In genomic region chr7:12228024-12228423, GRCh38 we compare ENCODE assay signal across 20 cellular contexts. TPM values are rescaled to one million over a fixed set of nuclear protein-coding genes. Genes with fewer than 3 reads are reported as not detected.
A peak's percentile ranks its signal among the peaks of the same experiment; 100 is the strongest.
DNase-seq lines count a peak whose midpoint lies in the region; ATAC-seq, FAIRE-seq and TF ChIP-seq lines count a peak whose summit lies in the region.
"Had no signal": no experiment of that assay in that cellular context is flagged by ENCODE, and none has a peak within 500 bp of the region (broad histone marks: within the 10 kb centered on the region; RNA-seq: fewer than 3 reads in every experiment).

No MANE protein-coding gene starts in this region.

- no peaks in the 10 kb centered on the region for H4K20me1 ChIP-seq in HepG2 (ENCODE audit: insufficient read depth, low read length)
- no peaks in the 10 kb centered on the region for H4K20me1 ChIP-seq in GM12878 (ENCODE audit: control insufficient read depth, insufficient read depth)

- ATAC-seq in HepG2 (no peak), right lobe of liver (no peak), GM12878 (no peak), pancreas (no peak), HG03432 (IDR thresholded peaks at IDR 0.05; ENCODE audit: unreplicated experiment) (no peak), HG03196 (IDR thresholded peaks at IDR 0.05; ENCODE audit: unreplicated experiment) (no peak)
- ATAC-seq: GM23338 had no signal

- H3K4me3 ChIP-seq in HepG2 (replicated peaks in 1 of 3; ENCODE audit: insufficient read depth in 1 of 3, low read depth in 2 of 3, low read length in 3 of 3) (no peak overlapping the region), right lobe of liver (no peak overlapping the region), GM12878 (no peak overlapping the region), pancreas (no peak overlapping the region), testis (no peak overlapping the region)
- H3K4me3 ChIP-seq: GM23338 had no signal

- no peak for TF ChIP-seq RAD21 in HepG2 (CRISPR knock-in tag; IDR thresholded peaks at IDR 0.05)
- no peak for TF ChIP-seq RAD21 in GM12878 (IDR thresholded peaks at IDR 0.05; ENCODE audit: insufficient read depth, low read depth, low read length)

- TF ChIP-seq CTCF in HepG2 (CRISPR knock-in tag; IDR thresholded peaks at IDR 0.05): no peak
- TF ChIP-seq CTCF in right lobe of liver (IDR thresholded peaks at IDR 0.05): no peak
- no peak for TF ChIP-seq CTCF in GM12878 (IDR thresholded peaks at IDR 0.05 in 2 of 3, conservative IDR thresholded peaks at IDR 0.05 in 1 of 3; ENCODE audit: control insufficient read depth in 2 of 3, extremely low read depth in 1 of 3, insufficient read depth in 1 of 3, low read depth in 3 of 3, low read length in 3 of 3)
- TF ChIP-seq CTCF in pancreas (IDR thresholded peaks at IDR 0.05): no peak
- no peak for TF ChIP-seq CTCF in testis (IDR thresholded peaks at IDR 0.05)

- POLR2A ChIA-PET in HepG2 (lab: Yijun Ruan, JAX) (no interaction called here), GM12878 (lab: Charles Lee) (no interaction called here)

- H3K4me2 ChIP-seq in HepG2 (ENCODE audit: low read depth, low read length) (no peak overlapping the region), GM12878 (ENCODE audit: control insufficient read depth, insufficient read depth) (no peak overlapping the region)
- H3K4me2 ChIP-seq: GM23338, KMS-11 had no signal

- DNase-seq in HepG2 (ENCODE audit: low spot score): no peak
- no peak for DNase-seq in right lobe of liver
- DNase-seq in GM12878 (ENCODE audit: low read depth, low spot score): no peak
- DNase-seq in pancreas: no peak
- DNase-seq in testis: no peak
- DNase-seq: ACHN; BE2C; C1 segment of cervical spinal cord; CD4-positive, CD25-positive, alpha-beta regulatory T cell; CD8-positive, alpha-beta memory T cell; COR-L47; DMS 273 treated with DMSO at 0.1 percent for 48 hours; GDM1; HCEC 1CT had no signal

- no peak for FAIRE-seq in HepG2 (lab: Jason Lieb, UNC)
- FAIRE-seq in GM12878 (lab: Jason Lieb, UNC): peak; percentile 35
- FAIRE-seq in pancreas (lab: Jason Lieb, UNC): peak; percentile 86
- FAIRE-seq: HTR-8/SVneo had no signal

- RAD21 ChIA-PET in GM12878 (lab: Charles Lee; ENCODE audit: unreplicated experiment): no interaction called here

- in situ Hi-C loops in HepG2 (cut with HindIII; ENCODE audit: extremely low pct_ligation_motif_present, low pct_unique_long_range_greater_than_20kb) (no loop called here), GM12878 (cut with MboI) (no loop called here)

- TF ChIP-seq EP300 in HepG2 (IDR thresholded peaks at IDR 0.05; ENCODE audit: low read depth in 2 of 2, low read length in 2 of 2) (no peak), HepG2 (CRISPR knock-in tag; IDR thresholded peaks at IDR 0.05; ENCODE audit: borderline replicate concordance) (no peak), GM12878 (IDR thresholded peaks at IDR 0.05; ENCODE audit: borderline replicate concordance in 1 of 2, control insufficient read depth in 1 of 2, low read depth in 2 of 2, low read length in 2 of 2) (no peak)

- H3K36me3 ChIP-seq in HepG2 (replicated peaks in 1 of 2; ENCODE audit: control insufficient read depth in 1 of 2, insufficient read depth in 2 of 2, low read length in 2 of 2) (peaks cover 0 to 5% of the 10 kb centered on the region in 2 experiments; a peak in 2 of 5 replicates), right lobe of liver (peaks cover 0 to 29% (median 0%) of the 10 kb centered on the region in 4 donors), GM12878 (ENCODE audit: control insufficient read depth in 2 of 2, insufficient read depth in 2 of 2, low read length in 1 of 2) (no peaks in the 10 kb centered on the region), pancreas (peaks cover 0 to 9% (median 3%) of the 10 kb centered on the region in 3 donors), testis (ENCODE audit: low read depth, missing control alignments) (no peaks in the 10 kb centered on the region)

- BruUV-seq in HepG2 (replicated peaks; lab: Mats Ljungman, UMichigan) (no TSS peak), GM12878 (replicated peaks; lab: Mats Ljungman, UMichigan) (no TSS peak)

- H3K79me2 ChIP-seq in HepG2 (ENCODE audit: insufficient read depth, low read length) (no peaks in the 10 kb centered on the region), GM12878 (ENCODE audit: control insufficient read depth, insufficient read depth, low read length) (no peaks in the 10 kb centered on the region)

- H3K27ac ChIP-seq in HepG2 (ENCODE audit: extremely low read length, insufficient read depth, low read length) (no peak overlapping the region), right lobe of liver (no peak overlapping the region), GM12878 (ENCODE audit: control insufficient read depth, insufficient read depth) (no peak overlapping the region), pancreas (no peak overlapping the region), testis (no peak overlapping the region)
- H3K27ac ChIP-seq: 22Rv1, KMS-11 had no signal

- no peak for TF ChIP-seq POLR2A in HepG2 (IDR thresholded peaks at IDR 0.05; ENCODE audit: insufficient read depth in 1 of 2, low read depth in 2 of 2, low read length in 2 of 2)
- no peak for TF ChIP-seq POLR2A in right lobe of liver (IDR thresholded peaks at IDR 0.05)
- no peak for TF ChIP-seq POLR2A in GM12878 (IDR thresholded peaks at IDR 0.05; ENCODE audit: low read depth, low read length)
- no peak for TF ChIP-seq POLR2A in testis (IDR thresholded peaks at IDR 0.05)

- no peak overlapping the region for H3K9ac ChIP-seq in HepG2 (ENCODE audit: insufficient read depth, low read depth, low read length)
- H3K9ac ChIP-seq in GM12878 (ENCODE audit: control insufficient read depth, insufficient read depth, low read length): no peak overlapping the region
- H3K9ac ChIP-seq: KMS-11 had no signal

- CTCF ChIA-PET in HepG2 (lab: Yijun Ruan, JAX; ENCODE audit: low intra/inter-chr PET ratio, low total read pairs) (no interaction called here), GM12878 (lab: Yijun Ruan, JAX) (no interaction called here)

- no peaks in the 10 kb centered on the region for H3K9me3 ChIP-seq in HepG2 (ENCODE audit: low read length)
- H3K9me3 ChIP-seq in right lobe of liver: no peaks in the 10 kb centered on the region
- no peaks in the 10 kb centered on the region; the same call in 2 of the 3 replicates for H3K9me3 ChIP-seq in GM12878 (replicated peaks; ENCODE audit: control insufficient read depth, insufficient read depth, low read length)
- no peaks in the 10 kb centered on the region for H3K9me3 ChIP-seq in pancreas
- no peaks in the 10 kb centered on the region for H3K9me3 ChIP-seq in testis
- H3K9me3 ChIP-seq: BE2C had no signal

- H3K27me3 ChIP-seq in HepG2 (ENCODE audit: control insufficient read depth in 1 of 2, insufficient read depth in 2 of 2, low read length in 2 of 2): no peaks in the 10 kb centered on the region
- H3K27me3 ChIP-seq in right lobe of liver: no peaks in the 10 kb centered on the region
- H3K27me3 ChIP-seq in GM12878 (replicated peaks in 1 of 2; ENCODE audit: control insufficient read depth in 2 of 2, insufficient read depth in 2 of 2, low read length in 1 of 2): no peaks in the 10 kb centered on the region
- H3K27me3 ChIP-seq in pancreas: no peaks in the 10 kb centered on the region
- H3K27me3 ChIP-seq in testis: no peaks in the 10 kb centered on the region
- H3K27me3 ChIP-seq: BE2C had no signal

- H3K4me1 ChIP-seq in HepG2 (ENCODE audit: insufficient read depth, low read length) (no peaks in the 10 kb centered on the region), right lobe of liver (no peaks in the 10 kb centered on the region), GM12878 (ENCODE audit: control insufficient read depth, insufficient read depth, low read length) (no peaks in the 10 kb centered on the region), pancreas (no peaks in the 10 kb centered on the region), testis (no peaks in the 10 kb centered on the region)
- H3K4me1 ChIP-seq: BE2C had no signal

- SMC1A ChIA-PET in GM12878 (lab: Charles Lee; ENCODE audit: uncharacterized antibody, unreplicated experiment): interaction anchor here (0.7 kb wide), 1 partner anchor 209 kb away, joined by 3 read pairs; no protein-coding TSS in a partner anchor

- no peak overlapping the region for H2AFZ ChIP-seq in HepG2 (ENCODE audit: low read length)
- H2AFZ ChIP-seq in GM12878 (ENCODE audit: control insufficient read depth, low read depth, low read length): no peak overlapping the region
- H2AFZ ChIP-seq: GM23338 had no signal

- intact Hi-C loops in HepG2 (cut with micrococcal nuclease; ENCODE audit: unreplicated experiment) (no loop called here), right lobe of liver (cut with DNase I) (no loop called here), GM12878 (cut with micrococcal nuclease; ENCODE audit: unreplicated experiment) (no loop called here), pancreas (cut with DNase I) (no loop called here), testis (cut with DNase I; ENCODE audit: low total_unique reads) (no loop called here)

RNA-seq across cellular contexts. Expression of gene TMEM106B, which starts 16.9 kb away (rescaled TPM):
- total RNA-seq in HepG2 (2016; rRNA removed; fragmentation: Illumina TruSeq; extraction: Trizol): 23.4 and 25.1 TPM in 2 replicates
- 3.8 and 6.2 TPM in 2 replicates for total RNA-seq in HepG2 (2016; cell fraction: cytosol; rRNA removed; fragmentation: Illumina TruSeq; extraction: Trizol; ENCODE audit: low read depth)
- 18.5 and 22.2 TPM in 2 replicates for total RNA-seq in HepG2 (2016; cell fraction: insoluble cytoplasmic fraction; rRNA removed; fragmentation: Illumina TruSeq; extraction: Trizol)
- 11.9 and 12.5 TPM in 2 replicates for total RNA-seq in HepG2 (2016; cell fraction: membrane; rRNA removed; fragmentation: Illumina TruSeq; extraction: Trizol)
- 29.5 and 37.2 TPM in 2 replicates for total RNA-seq in HepG2 (2016; cell fraction: nucleus; rRNA removed; fragmentation: Illumina TruSeq; extraction: Trizol)
- 16.8 and 17.7 TPM in 2 replicates for polyA plus RNA-seq in HepG2 (2011; rRNA removed)
- 8.2 and 15.0 TPM in 2 replicates for polyA plus RNA-seq in HepG2 (2011; cell fraction: cytosol; rRNA removed)
- 3.3 and 6.7 TPM in 2 replicates for polyA plus RNA-seq in HepG2 (2011; cell fraction: nucleus; rRNA removed)
- polyA plus RNA-seq in HepG2 (2012): 22.8 and 23.5 TPM in 2 replicates
- polyA plus RNA-seq in HepG2 (2016; cell fraction: cytosol; fragmentation: Illumina TruSeq; extraction: Trizol; ENCODE audit: low read depth): 2.4 and 3.9 TPM in 2 replicates
- polyA plus RNA-seq in HepG2 (2016; cell fraction: insoluble cytoplasmic fraction; fragmentation: Illumina TruSeq; extraction: Trizol; ENCODE audit: low read depth): 14.7 and 17.8 TPM in 2 replicates
- polyA plus RNA-seq in HepG2 (2016; cell fraction: membrane; fragmentation: Illumina TruSeq; extraction: Trizol; ENCODE audit: low read depth): 4.8 and 5.6 TPM in 2 replicates
- 24.5 and 24.8 TPM in 2 replicates for polyA plus RNA-seq in HepG2 (2016; cell fraction: nucleus; fragmentation: Illumina TruSeq; extraction: Trizol; ENCODE audit: insufficient read depth, low read depth)
- 6.9 and 7.6 TPM in 2 replicates for polyA minus RNA-seq in HepG2 (2011; rRNA and poly(A)+ RNA removed; ENCODE audit: low replicate concordance)
- polyA minus RNA-seq in HepG2 (2011; cell fraction: cytosol; rRNA and poly(A)+ RNA removed): 19.3 and 25.8 TPM in 2 replicates
- 23.4 and 29.3 TPM in 2 replicates for polyA minus RNA-seq in HepG2 (2011; cell fraction: nucleus; rRNA and poly(A)+ RNA removed)
- total RNA-seq in right lobe of liver: 10 to 100 TPM; 26.9 to 64.5 (median 31.7) TPM
- 29.7 and 32.0 TPM in 2 replicates for total RNA-seq in GM12878 (2013; cell fraction: nucleolus; rRNA removed)
- 12.4 and 16.8 TPM in 2 replicates for total RNA-seq in GM12878 (2014; rRNA removed)
- 13.3 and 13.4 TPM in 2 replicates for total RNA-seq in GM12878 (2014; rRNA removed; fragmentation: Illumina TruSeq; extraction: Trizol)
- total RNA-seq in GM12878 (2021): 12.1 and 14.4 TPM in 2 replicates
- polyA plus RNA-seq in GM12878 (2011; ENCODE audit: low read depth): 2.5 TPM
- polyA plus RNA-seq in GM12878 (2011; rRNA removed): 21.2 and 35.6 TPM in 2 replicates
- 6.8 and 7.6 TPM in 2 replicates for polyA plus RNA-seq in GM12878 (2011; cell fraction: cytosol; rRNA removed)
- polyA plus RNA-seq in GM12878 (2011; cell fraction: nucleus; rRNA removed): 10.2 and 11.1 TPM in 2 replicates
- 4.8 and 6.7 TPM in 2 replicates for polyA plus RNA-seq in GM12878 (2012)
- polyA plus RNA-seq in GM12878 (2014; fragmentation: Illumina TruSeq; extraction: Trizol): 10.7 and 14.0 TPM in 2 replicates
- polyA plus RNA-seq in GM12878 (2014; fragmentation: Nextera tagmentation; extraction: Ambion mirVana): 1 to 10 TPM; 3.7 to 5.4 TPM
- polyA plus RNA-seq in GM12878 (2014; rRNA removed): 5.4 and 5.6 TPM in 2 replicates
- polyA plus RNA-seq in GM12878 (2016; fragmentation: Nextera tagmentation; extraction: Ambion mirVana): 10 to 100 TPM; 13.3 to 20.4 TPM
- 9.9 and 21.1 TPM in 2 replicates for polyA minus RNA-seq in GM12878 (2011; rRNA and poly(A)+ RNA removed)
- 10.7 and 17.8 TPM in 2 replicates for polyA minus RNA-seq in GM12878 (2011; cell fraction: cytosol; rRNA and poly(A)+ RNA removed)
- 8.9 and 16.2 TPM in 2 replicates for polyA minus RNA-seq in GM12878 (2011; cell fraction: nucleus; rRNA and poly(A)+ RNA removed)
- total RNA-seq in pancreas: 10 to 100 TPM; 12.8 to 29.6 (median 19.8) TPM
- polyA plus RNA-seq in pancreas: 10 to 100 TPM in 1 of 2 donors, 1 to 10 TPM in 1; 4.4 to 10.8 TPM
- total RNA-seq in testis: 10 to 100 TPM; 49.4 to 63.6 TPM
- 24.7 TPM for polyA plus RNA-seq in testis (ENCODE audit: insufficient read depth, low read depth, low replicate concordance)
